Comparison of ENCODE assay signal across 8 cellular contexts in the genomic region with DNA sequence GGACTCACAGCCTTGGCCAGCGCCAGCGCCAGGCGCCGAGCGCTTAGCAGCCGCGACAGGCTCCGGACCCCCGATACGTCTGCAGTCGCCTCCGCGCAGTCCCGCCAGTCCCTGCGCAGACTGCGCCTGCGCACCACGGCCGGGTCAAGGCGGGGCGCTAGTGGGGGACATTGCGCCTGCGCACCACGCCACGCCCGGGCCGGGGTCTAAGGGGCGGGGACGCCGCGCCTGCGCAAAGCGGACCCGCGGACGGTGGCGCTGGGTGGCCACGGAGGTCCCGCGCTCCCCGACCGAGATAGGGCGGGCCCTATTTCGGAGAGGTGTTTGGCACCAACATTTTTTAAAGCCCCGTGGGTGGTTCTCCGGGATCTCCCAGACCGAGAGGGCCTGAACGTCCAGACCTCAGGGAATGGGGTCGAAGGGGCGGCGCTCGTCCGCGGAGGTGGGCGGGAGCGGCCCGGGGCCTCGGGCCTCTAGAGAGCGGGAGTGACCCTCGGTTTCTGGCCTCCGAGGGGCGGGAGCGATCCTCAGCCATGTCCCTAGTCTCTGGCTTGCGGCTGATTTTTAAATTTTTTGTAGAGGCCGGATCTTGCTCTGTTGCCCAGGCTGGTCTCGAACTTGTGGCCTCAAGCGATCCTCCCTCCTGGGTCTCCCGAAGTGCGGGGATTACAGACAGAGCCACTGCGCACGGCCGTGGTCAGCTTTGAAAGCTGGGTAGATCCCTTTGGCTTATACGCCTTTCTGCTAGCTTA.
A peak's percentile ranks its signal among the peaks of the same experiment; 100 is the strongest.
DNase-seq lines count a peak whose midpoint lies in the region; ATAC-seq and TF ChIP-seq lines count a peak whose summit lies in the region.
"Not testable (repeated sequence)": the region's sequence is repeated elsewhere in the genome, so short reads cannot be mapped to it uniquely, and the experiment has no call there.

No MANE protein-coding gene starts in this region.

- H3K4me3 ChIP-seq in MM.1S (ENCODE audit: low read length) (peak overlapping the region; percentile 83), skeletal muscle satellite cell (ENCODE audit: low read length) (peak overlapping the region; percentile 78), urinary bladder (ENCODE audit: low read depth, low read length) (peak overlapping the region; percentile 51)

- ATAC-seq in GM18502 (IDR thresholded peaks at IDR 0.05; ENCODE audit: poor library complexity, unreplicated experiment) (peak; percentile 82), HG02610 (IDR thresholded peaks at IDR 0.05; ENCODE audit: unreplicated experiment) (peak; percentile 83)

- not testable (repeated sequence) for H3K9me3 ChIP-seq in MM.1S (replicated peaks; ENCODE audit: insufficient read depth, low read length); skeletal muscle satellite cell (replicated peaks; ENCODE audit: low read length)

- H3K27ac ChIP-seq in MM.1S (ENCODE audit: low read length) (peak overlapping the region; percentile 21; the same call in 1 of the 2 replicates), urinary bladder (ENCODE audit: low read depth) (peak overlapping the region; percentile 55)

- not testable (repeated sequence) for H3K27me3 ChIP-seq in MM.1S (replicated peaks; ENCODE audit: insufficient read depth, low read length); skeletal muscle satellite cell (ENCODE audit: control insufficient read depth, insufficient read depth, low read length)

- H4K20me1 ChIP-seq in MM.1S (ENCODE audit: insufficient read depth, low read length) = not testable (repeated sequence)

- not testable (repeated sequence) for H3K9me2 ChIP-seq in MM.1S (replicated peaks; ENCODE audit: insufficient read depth, low read length)

- H3K9ac ChIP-seq in MM.1S (ENCODE audit: low read length) = peak overlapping the region; percentile 79
- H3K9ac ChIP-seq in skeletal muscle satellite cell (ENCODE audit: low read depth, low read length) = peak overlapping the region; percentile 88

- not testable (repeated sequence) for H3K36me3 ChIP-seq in MM.1S (replicated peaks; ENCODE audit: insufficient read depth, low read length); skeletal muscle satellite cell (ENCODE audit: insufficient read depth, low read length); urinary bladder (ENCODE audit: insufficient read depth)

- H3K4me1 ChIP-seq in MM.1S (ENCODE audit: low read length); skeletal muscle satellite cell (ENCODE audit: control insufficient read depth, insufficient read depth, low read length); urinary bladder (ENCODE audit: insufficient read depth): not testable (repeated sequence)

- DNase-seq in MM.1S = peak; percentile 85
- peak; percentile 61 for DNase-seq in activated CD8-positive, alpha-beta memory T cell treated with anti-CD3 and anti-CD28 coated beads, Interleukin-2, amount 50 U/mL, for 24 hours (ENCODE audit: extremely low read depth)
- DNase-seq in ecto neural progenitor cell (ENCODE audit: low spot score) = peak; percentile 94
- peak; percentile 81 for DNase-seq in kidney tubule cell (ENCODE audit: low spot score)

- H2AFZ ChIP-seq in MM.1S (ENCODE audit: low read length) = peak overlapping the region; percentile 93

- TF ChIP-seq CTCF in MM.1S (IDR thresholded peaks at IDR 0.05; ENCODE audit: low read length) = not testable (repeated sequence)

- not testable (repeated sequence) for H3F3A ChIP-seq in MM.1S (ENCODE audit: insufficient read depth, low read length)

- H3K4me2 ChIP-seq in MM.1S (ENCODE audit: low read depth, low read length) = peak overlapping the region; percentile 77; the same call in 1 of the 2 replicates
- H3K4me2 ChIP-seq in skeletal muscle satellite cell (ENCODE audit: low read length) = peak overlapping the region; percentile 75

- 3% methylated on average over 73 of the region's 73 CpGs for WGBS in urinary bladder

- peaks cover 19% of the 10 kb centered on the region for H3K79me2 ChIP-seq in MM.1S (ENCODE audit: low read length)

Comparison
In these comparisons a context has a peak if more than half of its experiments do, and no peak if none do; other contexts are left out.
1. Peak in every context shown above with its lines: DNase-seq, ATAC-seq, H3K4me3 ChIP-seq and H3K27ac ChIP-seq.